1 cellular context compared by ENCODE assay signal in the genomic region with DNA sequence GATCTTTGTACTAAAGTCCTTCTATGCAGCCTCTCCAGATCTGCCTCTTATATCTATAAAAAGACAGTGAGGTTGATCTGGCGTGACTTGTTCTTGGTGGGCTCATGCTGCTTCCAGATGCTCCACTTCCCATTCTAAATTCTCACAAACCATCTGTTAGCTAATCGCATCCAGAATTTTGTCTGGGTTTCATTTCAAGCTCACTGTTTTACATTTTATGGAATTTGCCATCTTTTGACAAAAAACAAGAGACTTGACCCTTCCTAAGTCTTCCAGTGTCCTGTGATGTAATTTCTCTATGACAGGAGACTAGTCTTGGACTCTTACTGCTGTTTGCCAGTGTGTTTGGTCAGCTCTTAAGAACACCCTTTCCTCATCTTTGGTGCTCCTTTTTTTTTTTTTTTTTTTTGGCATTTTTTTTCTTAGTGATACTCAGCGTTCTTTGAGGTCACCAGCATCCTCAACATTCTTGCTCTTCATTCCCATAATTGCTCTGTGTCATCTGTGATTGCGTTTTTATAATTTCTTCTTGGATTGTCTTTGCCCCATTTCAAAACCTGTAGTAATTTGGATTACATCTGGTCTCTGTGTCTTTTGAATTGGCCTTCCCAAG.
TF ChIP-seq lines count a peak whose summit lies in the region.

No MANE protein-coding gene starts in this region.

TF ChIP-seq in SK-N-SH, 30 proteins besides CTCF, POLR2A, EP300 and RAD21 (continued from another document):
- TF ChIP-seq, protein P1, sequence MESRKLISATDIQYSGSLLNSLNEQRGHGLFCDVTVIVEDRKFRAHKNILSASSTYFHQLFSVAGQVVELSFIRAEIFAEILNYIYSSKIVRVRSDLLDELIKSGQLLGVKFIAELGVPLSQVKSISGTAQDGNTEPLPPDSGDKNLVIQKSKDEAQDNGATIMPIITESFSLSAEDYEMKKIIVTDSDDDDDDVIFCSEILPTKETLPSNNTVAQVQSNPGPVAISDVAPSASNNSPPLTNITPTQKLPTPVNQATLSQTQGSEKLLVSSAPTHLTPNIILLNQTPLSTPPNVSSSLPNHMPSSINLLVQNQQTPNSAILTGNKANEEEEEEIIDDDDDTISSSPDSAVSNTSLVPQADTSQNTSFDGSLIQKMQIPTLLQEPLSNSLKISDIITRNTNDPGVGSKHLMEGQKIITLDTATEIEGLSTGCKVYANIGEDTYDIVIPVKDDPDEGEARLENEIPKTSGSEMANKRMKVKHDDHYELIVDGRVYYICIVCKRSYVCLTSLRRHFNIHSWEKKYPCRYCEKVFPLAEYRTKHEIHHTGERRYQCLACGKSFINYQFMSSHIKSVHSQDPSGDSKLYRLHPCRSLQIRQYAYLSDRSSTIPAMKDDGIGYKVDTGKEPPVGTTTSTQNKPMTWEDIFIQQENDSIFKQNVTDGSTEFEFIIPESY (IDR thresholded peaks at IDR 0.05; ENCODE audit: borderline replicate concordance, low read depth): no peak
- TF ChIP-seq, protein P2, sequence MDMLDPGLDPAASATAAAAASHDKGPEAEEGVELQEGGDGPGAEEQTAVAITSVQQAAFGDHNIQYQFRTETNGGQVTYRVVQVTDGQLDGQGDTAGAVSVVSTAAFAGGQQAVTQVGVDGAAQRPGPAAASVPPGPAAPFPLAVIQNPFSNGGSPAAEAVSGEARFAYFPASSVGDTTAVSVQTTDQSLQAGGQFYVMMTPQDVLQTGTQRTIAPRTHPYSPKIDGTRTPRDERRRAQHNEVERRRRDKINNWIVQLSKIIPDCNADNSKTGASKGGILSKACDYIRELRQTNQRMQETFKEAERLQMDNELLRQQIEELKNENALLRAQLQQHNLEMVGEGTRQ (IDR thresholded peaks at IDR 0.05; ENCODE audit: borderline replicate concordance, low read depth, low read length): no peak
- TF ChIP-seq NFIC (IDR thresholded peaks at IDR 0.05; ENCODE audit: borderline replicate concordance): no peak
- TF ChIP-seq SMC3 (IDR thresholded peaks at IDR 0.05; ENCODE audit: low read depth, low read length): no peak
- no peak for TF ChIP-seq ELF1 (IDR thresholded peaks at IDR 0.05)
- TF ChIP-seq, protein P3, sequence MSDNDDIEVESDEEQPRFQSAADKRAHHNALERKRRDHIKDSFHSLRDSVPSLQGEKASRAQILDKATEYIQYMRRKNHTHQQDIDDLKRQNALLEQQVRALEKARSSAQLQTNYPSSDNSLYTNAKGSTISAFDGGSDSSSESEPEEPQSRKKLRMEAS (IDR thresholded peaks at IDR 0.05; ENCODE audit: low read depth): no peak
- TF ChIP-seq TEAD4 (IDR thresholded peaks at IDR 0.05; ENCODE audit: borderline replicate concordance, insufficient read depth): no peak
- TF ChIP-seq NRF1 (IDR thresholded peaks at IDR 0.05; ENCODE audit: low read depth, low read length): no peak
- TF ChIP-seq RCOR1 (IDR thresholded peaks at IDR 0.05; ENCODE audit: low read length): no peak
- no peak for TF ChIP-seq RXRA (IDR thresholded peaks at IDR 0.05; ENCODE audit: borderline replicate concordance, low read depth)
- TF ChIP-seq POLR2AphosphoS5 (IDR thresholded peaks at IDR 0.05; ENCODE audit: low read depth, low read length): no peak
- TF ChIP-seq GATA2 (CRISPR knock-in tag; IDR thresholded peaks at IDR 0.05): no peak
- TF ChIP-seq, protein P4, sequence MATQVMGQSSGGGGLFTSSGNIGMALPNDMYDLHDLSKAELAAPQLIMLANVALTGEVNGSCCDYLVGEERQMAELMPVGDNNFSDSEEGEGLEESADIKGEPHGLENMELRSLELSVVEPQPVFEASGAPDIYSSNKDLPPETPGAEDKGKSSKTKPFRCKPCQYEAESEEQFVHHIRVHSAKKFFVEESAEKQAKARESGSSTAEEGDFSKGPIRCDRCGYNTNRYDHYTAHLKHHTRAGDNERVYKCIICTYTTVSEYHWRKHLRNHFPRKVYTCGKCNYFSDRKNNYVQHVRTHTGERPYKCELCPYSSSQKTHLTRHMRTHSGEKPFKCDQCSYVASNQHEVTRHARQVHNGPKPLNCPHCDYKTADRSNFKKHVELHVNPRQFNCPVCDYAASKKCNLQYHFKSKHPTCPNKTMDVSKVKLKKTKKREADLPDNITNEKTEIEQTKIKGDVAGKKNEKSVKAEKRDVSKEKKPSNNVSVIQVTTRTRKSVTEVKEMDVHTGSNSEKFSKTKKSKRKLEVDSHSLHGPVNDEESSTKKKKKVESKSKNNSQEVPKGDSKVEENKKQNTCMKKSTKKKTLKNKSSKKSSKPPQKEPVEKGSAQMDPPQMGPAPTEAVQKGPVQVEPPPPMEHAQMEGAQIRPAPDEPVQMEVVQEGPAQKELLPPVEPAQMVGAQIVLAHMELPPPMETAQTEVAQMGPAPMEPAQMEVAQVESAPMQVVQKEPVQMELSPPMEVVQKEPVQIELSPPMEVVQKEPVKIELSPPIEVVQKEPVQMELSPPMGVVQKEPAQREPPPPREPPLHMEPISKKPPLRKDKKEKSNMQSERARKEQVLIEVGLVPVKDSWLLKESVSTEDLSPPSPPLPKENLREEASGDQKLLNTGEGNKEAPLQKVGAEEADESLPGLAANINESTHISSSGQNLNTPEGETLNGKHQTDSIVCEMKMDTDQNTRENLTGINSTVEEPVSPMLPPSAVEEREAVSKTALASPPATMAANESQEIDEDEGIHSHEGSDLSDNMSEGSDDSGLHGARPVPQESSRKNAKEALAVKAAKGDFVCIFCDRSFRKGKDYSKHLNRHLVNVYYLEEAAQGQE (IDR thresholded peaks at IDR 0.05; ENCODE audit: low read depth, low read length): no peak
- TF ChIP-seq CHD2 (IDR thresholded peaks at IDR 0.05; ENCODE audit: low read length, partially characterized antibody): no peak
